21 cellular contexts compared by ENCODE assay signal in the genomic region with DNA sequence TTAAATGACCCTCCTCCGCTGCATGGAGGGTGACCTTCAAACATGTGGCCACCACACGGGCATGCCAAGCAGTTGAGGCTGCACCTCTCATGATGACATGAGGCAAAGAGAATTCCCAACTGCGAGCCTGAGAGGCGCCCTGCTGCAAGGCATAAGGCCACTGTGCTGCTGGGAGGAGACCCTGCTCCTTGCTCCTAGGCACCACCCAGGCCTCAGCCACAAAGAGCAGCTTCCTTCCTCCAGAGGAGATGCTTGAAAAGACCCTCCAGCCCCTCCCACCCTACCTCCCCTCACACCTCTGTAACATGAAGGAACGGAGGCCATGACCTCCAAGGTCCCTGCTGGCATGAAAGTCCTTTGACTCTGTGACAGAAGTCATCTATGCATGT.
"Had no signal": no experiment of that assay in that cellular context is flagged by ENCODE, and none has a peak within 500 bp of the region (broad histone marks: within the 10 kb centered on the region; RNA-seq: fewer than 3 reads in every experiment).

No MANE protein-coding gene starts in this region.

- ATAC-seq: effector memory CD8-positive, alpha-beta T cell; esophagus mucosa; gastrocnemius medialis; left lung; left ventricle myocardium superior; lower lobe of right lung had no signal

- H3K4me3 ChIP-seq: esophagus squamous epithelium, gastrocnemius medialis, heart right ventricle, left lung, lower lobe of right lung had no signal

- H3K9me3 ChIP-seq: esophagus squamous epithelium, gastrocnemius medialis, heart right ventricle, left lung, lower lobe of right lung had no signal

- H3K27ac ChIP-seq: epithelial cell of prostate, esophagus squamous epithelium, left lung, lower lobe of right lung had no signal

- DNase-seq: cortex of kidney; effector CD8-positive, alpha-beta T cell; effector memory CD8-positive, alpha-beta T cell; endodermal cell; erythroblast; esophagus squamous epithelium; foreskin fibroblast; foreskin melanocyte; gastrocnemius medialis; glutamatergic neuron; heart right ventricle; hippocampal formation; left cardiac atrium; left lung; left ventricle myocardium superior; lower lobe of right lung; mesenchymal stem cell; midbrain had no signal

- H3K27ac Mint-ChIP-seq: dendritic cell treated with granulocyte-macrophage colony-stimulating factor and Interleukin-4, amounts not matched to agents 40 ng/mL and 50 ng/mL, for 4 days; effector memory CD8-positive, alpha-beta T cell; endodermal cell had no signal

- H3K4me1 ChIP-seq: esophagus squamous epithelium, left lung, lower lobe of right lung had no signal

- H3K4me3 Mint-ChIP-seq: dendritic cell treated with granulocyte-macrophage colony-stimulating factor and Interleukin-4, amounts not matched to agents 40 ng/mL and 50 ng/mL, for 4 days; effector memory CD8-positive, alpha-beta T cell; endodermal cell had no signal

- H3K36me3 ChIP-seq: gastrocnemius medialis had no signal

- H3K9me3 Mint-ChIP-seq: dendritic cell treated with granulocyte-macrophage colony-stimulating factor and Interleukin-4, amounts not matched to agents 40 ng/mL and 50 ng/mL, for 4 days; effector memory CD8-positive, alpha-beta T cell; endodermal cell had no signal

- H3K27me3 ChIP-seq: esophagus squamous epithelium, gastrocnemius medialis, heart right ventricle, left lung had no signal

- H3K27me3 Mint-ChIP-seq: dendritic cell treated with granulocyte-macrophage colony-stimulating factor and Interleukin-4, amounts not matched to agents 40 ng/mL and 50 ng/mL, for 4 days; effector memory CD8-positive, alpha-beta T cell had no signal
